ENCODE assay signal across 8 cellular contexts in genomic region chr1:186086583-186086982, GRCh38.
"Had no signal": no experiment of that assay in that cellular context is flagged by ENCODE, and none has a peak within 500 bp of the region (broad histone marks: within the 10 kb centered on the region; RNA-seq: fewer than 3 reads in every experiment).

No MANE protein-coding gene starts in this region.

- DNase-seq: GDM1, GF-D8 had no signal

- FAIRE-seq: G401.6, GM12878, GM12891, GM12892, GM18507, GM19239 had no signal

- ATAC-seq: GM12878 had no signal

- H3K4me3 ChIP-seq: GM12878 had no signal
